Comparison of ENCODE assay signal across 8 cellular contexts in the genomic region with DNA sequence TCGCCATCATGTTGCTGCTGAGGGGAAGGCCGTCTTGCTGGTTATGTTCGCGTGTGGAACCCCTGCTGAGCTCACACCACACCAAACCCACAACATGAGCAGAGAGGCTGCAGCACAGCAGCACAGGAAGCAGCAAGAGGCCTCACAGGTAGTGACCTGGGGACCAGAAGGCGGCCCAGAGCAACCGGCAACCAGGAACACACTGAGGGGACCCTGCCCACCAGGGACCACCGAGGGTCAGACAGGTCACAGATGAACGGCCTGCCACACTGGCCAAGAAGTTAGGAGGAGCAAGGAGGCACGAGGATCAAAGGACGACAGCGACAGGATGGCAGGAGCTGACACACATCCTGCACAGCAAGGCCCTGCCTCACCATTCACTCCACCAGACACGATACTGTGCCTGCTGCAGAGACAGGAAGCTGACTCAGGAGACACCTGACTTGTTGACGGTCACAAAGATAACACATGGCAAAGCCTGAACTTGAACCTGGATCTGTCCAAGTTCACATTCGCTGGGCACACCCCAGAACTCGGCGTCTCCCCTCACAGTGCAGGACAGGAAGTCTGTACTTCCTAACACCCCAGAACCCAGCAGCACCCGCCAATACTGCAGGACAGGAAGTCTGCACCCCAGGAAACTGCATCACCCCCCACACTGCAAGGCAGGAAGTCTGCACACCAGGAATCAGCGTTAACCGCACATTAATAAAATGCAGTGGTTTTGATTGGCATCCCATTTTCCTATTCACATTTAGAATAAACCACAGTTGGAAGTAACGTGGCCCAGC.
DNase-seq lines count a peak whose midpoint lies in the region; ATAC-seq, FAIRE-seq and TF ChIP-seq lines count a peak whose summit lies in the region.

No MANE protein-coding gene starts in this region.

- no peaks in the 10 kb centered on the region for H3K27me3 Mint-ChIP-seq in activated CD4-positive, alpha-beta memory T cell treated with anti-CD3 and anti-CD28 coated beads, Interleukin-2, amount 10 ng/mL, durations not matched to agents 7 days and 5 days

- peaks cover 95% of the 10 kb centered on the region for H3K4me1 Mint-ChIP-seq in activated CD4-positive, alpha-beta memory T cell treated with anti-CD3 and anti-CD28 coated beads, Interleukin-2, amount 10 ng/mL, durations not matched to agents 7 days and 5 days

- intact Hi-C loops in endothelial cell of umbilical vein (cut with micrococcal nuclease), result loop anchor here (1.0 to 5.0 kb wide), 5 partner anchors 14 to 192 kb away; a partner anchor contains a TSS

- H3K36me3 ChIP-seq in Loucy (ENCODE audit: insufficient read depth, low read length) (peaks cover 18% of the 10 kb centered on the region; the same call in 1 of the 2 replicates), endothelial cell of umbilical vein (ENCODE audit: control insufficient read depth in 2 of 2, extremely low read depth in 1 of 2, insufficient read depth in 2 of 2, low read length in 2 of 2) (peaks cover 0 to 9% of the 10 kb centered on the region in 2 experiments)

- H3K4me1 ChIP-seq in Loucy (ENCODE audit: insufficient read depth, low read length, poor library complexity, severe bottlenecking), result peaks cover 43% of the 10 kb centered on the region
- H3K4me1 ChIP-seq in endothelial cell of umbilical vein (ENCODE audit: control insufficient read depth, extremely low read depth, insufficient read depth, low read length), result peaks cover 65% of the 10 kb centered on the region

- H3K9me2 ChIP-seq in Loucy (replicated peaks; ENCODE audit: low read depth, low read length), result no peaks in the 10 kb centered on the region

- POLR2A ChIA-PET in activated CD4-positive, alpha-beta memory T cell treated with anti-CD3 and anti-CD28 coated beads, Interleukin-2, amount 10 ng/mL, durations not matched to agents 7 days and 5 days (lab: Charles Lee), result interaction anchor here (0.6 to 4.7 kb wide), 25 partner anchors 8 to 657 kb away, joined by 3 to 52 read pairs (median 4); a partner anchor contains a TSS
- POLR2A ChIA-PET in endothelial cell of umbilical vein (lab: Charles Lee), result no interaction called here

- H3K9me3 Mint-ChIP-seq in activated CD4-positive, alpha-beta memory T cell treated with anti-CD3 and anti-CD28 coated beads, Interleukin-2, amount 10 ng/mL, durations not matched to agents 7 days and 5 days, result no peaks in the 10 kb centered on the region

- peak; percentile 70 for TF ChIP-seq POLR2A in endothelial cell of umbilical vein (IDR thresholded peaks at IDR 0.05; ENCODE audit: low read depth, low read length)

- no peaks in the 10 kb centered on the region for H3K27me3 ChIP-seq in Loucy (ENCODE audit: insufficient read depth, low read length, poor library complexity, severe bottlenecking)
- H3K27me3 ChIP-seq in endothelial cell of umbilical vein (ENCODE audit: control insufficient read depth in 2 of 2, insufficient read depth in 2 of 2, low read length in 2 of 2), result no peaks in the 10 kb centered on the region

- peaks cover 13% of the 10 kb centered on the region; the same call in 1 of the 2 replicates for H3F3A ChIP-seq in Loucy (ENCODE audit: low read depth)

- BruUV-seq in endothelial cell of umbilical vein (replicated peaks; lab: Mats Ljungman, UMichigan), result no TSS peak

- H3K9me3 ChIP-seq in Loucy (ENCODE audit: insufficient read depth, low read depth, low read length) (no peaks in the 10 kb centered on the region), endothelial cell of umbilical vein (replicated peaks; ENCODE audit: control insufficient read depth, insufficient read depth, low read length) (no peaks in the 10 kb centered on the region)

- H3K4me3 Mint-ChIP-seq in activated CD4-positive, alpha-beta memory T cell treated with anti-CD3 and anti-CD28 coated beads, Interleukin-2, amount 10 ng/mL, durations not matched to agents 7 days and 5 days, result peak overlapping the region; percentile 70

- peaks cover 63% of the 10 kb centered on the region for H3K36me3 Mint-ChIP-seq in activated CD4-positive, alpha-beta memory T cell treated with anti-CD3 and anti-CD28 coated beads, Interleukin-2, amount 10 ng/mL, durations not matched to agents 7 days and 5 days (ENCODE audit: low read depth)

- peaks cover 82% of the 10 kb centered on the region for H4K20me1 ChIP-seq in Loucy (ENCODE audit: insufficient read depth, low read length, poor library complexity, severe bottlenecking)
- no peaks in the 10 kb centered on the region for H4K20me1 ChIP-seq in endothelial cell of umbilical vein (replicated peaks; ENCODE audit: control insufficient read depth, extremely low read depth, insufficient read depth, low read length)

- H3K27ac ChIP-seq in endothelial cell of umbilical vein (ENCODE audit: insufficient read depth, low read depth, low read length), result peak overlapping the region; percentile 77

- TF ChIP-seq CTCF in Loucy (conservative IDR thresholded peaks at IDR 0.05; ENCODE audit: low read length) (no peak), endothelial cell of umbilical vein (IDR thresholded peaks at IDR 0.05; ENCODE audit: extremely low read depth in 1 of 2, insufficient read depth in 1 of 2, low read depth in 1 of 2, low read length in 2 of 2) (no peak)

- H3K9me1 ChIP-seq in endothelial cell of umbilical vein (replicated peaks; ENCODE audit: control insufficient read depth, extremely low read depth, insufficient read depth, low read length), result no peaks in the 10 kb centered on the region

- no peak overlapping the region for H3K9ac ChIP-seq in Loucy (ENCODE audit: low read depth, low read length, poor library complexity, severe bottlenecking)
- peak overlapping the region; percentile 49 for H3K9ac ChIP-seq in endothelial cell of umbilical vein (replicated peaks; ENCODE audit: extremely low read depth, insufficient read depth, low read length)

- DNase-seq in COR-L47 (lab: John Stamatoyannopoulos, UW) (peak; percentile 11), endothelial cell of umbilical vein (ENCODE audit: low read depth, low spot score) (peak; percentile 94), renal cortical epithelial cell (ENCODE audit: low read depth) (peak; percentile 81), SHP77 treated with DMSO at 0.1 percent for 48 hours (lab: John Stamatoyannopoulos, UW) (no peak), LoVo (ENCODE audit: low spot score) (no peak)
- DNase-seq in activated CD4-positive, alpha-beta memory T cell treated with anti-CD3 and anti-CD28 coated beads, Interleukin-2, amount 10 ng/mL, durations not matched to agents 7 days and 5 days, result peak; percentile 87

- ATAC-seq in GM19467 (IDR thresholded peaks at IDR 0.05; ENCODE audit: unreplicated experiment), result no peak

- H2AFZ ChIP-seq in Loucy (ENCODE audit: low read length), result no peak overlapping the region
- no peak overlapping the region for H2AFZ ChIP-seq in endothelial cell of umbilical vein (ENCODE audit: low read depth, low read length)

- dilution Hi-C loops in endothelial cell of umbilical vein (cut with MboI; ENCODE audit: extremely low pct_ligation_motif_present, low sequenced_read_pairs), result no loop called here

- H3K4me3 ChIP-seq in Loucy (ENCODE audit: low read length, poor library complexity, severe bottlenecking) (peak overlapping the region; percentile 62), endothelial cell of umbilical vein (replicated peaks in 1 of 3; ENCODE audit: insufficient read depth in 1 of 3, low read depth in 1 of 3, low read length in 3 of 3) (no peak overlapping the region)

- CTCF ChIA-PET in activated CD4-positive, alpha-beta memory T cell treated with anti-CD3 and anti-CD28 coated beads, Interleukin-2, amount 10 ng/mL, durations not matched to agents 7 days and 5 days (lab: Charles Lee), result interaction anchor here (0.6 to 3.1 kb wide), 12 partner anchors 8 to 192 kb away, joined by 3 to 22 read pairs (median 4); a partner anchor contains a TSS
- CTCF ChIA-PET in endothelial cell of umbilical vein (lab: Charles Lee), result interaction anchor here (1.0 to 2.4 kb wide), 5 partner anchors 10 to 193 kb away, joined by 3 to 8 read pairs (median 5); no protein-coding TSS in a partner anchor

- H3K79me2 ChIP-seq in Loucy (ENCODE audit: insufficient read depth, low read length), result peaks cover 88% of the 10 kb centered on the region
- H3K79me2 ChIP-seq in endothelial cell of umbilical vein (ENCODE audit: control insufficient read depth, insufficient read depth, low read length), result peaks cover 89% of the 10 kb centered on the region

- H3K4me2 ChIP-seq in Loucy (ENCODE audit: low read depth, low read length, poor library complexity, severe bottlenecking) (peak overlapping the region; percentile 93), endothelial cell of umbilical vein (ENCODE audit: insufficient read depth, low read length) (peak overlapping the region; percentile 16)

- H3K27ac Mint-ChIP-seq in activated CD4-positive, alpha-beta memory T cell treated with anti-CD3 and anti-CD28 coated beads, Interleukin-2, amount 10 ng/mL, durations not matched to agents 7 days and 5 days, result peak overlapping the region; percentile 99

- FAIRE-seq in endothelial cell of umbilical vein (lab: Jason Lieb, UNC), result peak; percentile 98

TF ChIP-seq in endothelial cell of umbilical vein, 7 proteins besides CTCF, POLR2A, EP300 and RAD21:
- TF ChIP-seq MYC (IDR thresholded peaks at IDR 0.05; ENCODE audit: low read depth, low read length), result peak; percentile 96
- no peak for TF ChIP-seq EZH2 (IDR thresholded peaks at IDR 0.05; ENCODE audit: borderline replicate concordance, low read depth, low read length, severe bottlenecking)
- TF ChIP-seq GATA2 (IDR thresholded peaks at IDR 0.05; ENCODE audit: insufficient read depth, insufficient read length, low read depth, low read length), result peak; percentile 99
- peak; percentile 97 for TF ChIP-seq FOS (IDR thresholded peaks at IDR 0.05; ENCODE audit: borderline replicate concordance, insufficient read depth, low read length)
- TF ChIP-seq POLR2AphosphoS5 (IDR thresholded peaks at IDR 0.05; ENCODE audit: insufficient read depth, low read depth, low read length), result peak; percentile 95
- TF ChIP-seq JUN (IDR thresholded peaks at IDR 0.05; ENCODE audit: borderline replicate concordance, insufficient read depth, insufficient read length, low read depth), result peak; percentile 93
- TF ChIP-seq, protein P1, sequence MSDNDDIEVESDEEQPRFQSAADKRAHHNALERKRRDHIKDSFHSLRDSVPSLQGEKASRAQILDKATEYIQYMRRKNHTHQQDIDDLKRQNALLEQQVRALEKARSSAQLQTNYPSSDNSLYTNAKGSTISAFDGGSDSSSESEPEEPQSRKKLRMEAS (IDR thresholded peaks at IDR 0.05; ENCODE audit: insufficient read depth, insufficient read length), result peak; percentile 84

Comparison
In these comparisons a context has a peak if more than half of its experiments do, and no peak if none do; other contexts are left out.
1. DNase-seq: peak in COR-L47 (single experiment), activated CD4-positive, alpha-beta memory T cell treated with anti-CD3 and anti-CD28 coated beads, Interleukin-2, amount 10 ng/mL, durations not matched to agents 7 days and 5 days (single experiment), endothelial cell of umbilical vein (single experiment) and renal cortical epithelial cell (single experiment); none in SHP77 treated with DMSO at 0.1 percent for 48 hours (single experiment) and LoVo (single experiment).